ENCODE assay signal across 16 cellular contexts in the genomic region with DNA sequence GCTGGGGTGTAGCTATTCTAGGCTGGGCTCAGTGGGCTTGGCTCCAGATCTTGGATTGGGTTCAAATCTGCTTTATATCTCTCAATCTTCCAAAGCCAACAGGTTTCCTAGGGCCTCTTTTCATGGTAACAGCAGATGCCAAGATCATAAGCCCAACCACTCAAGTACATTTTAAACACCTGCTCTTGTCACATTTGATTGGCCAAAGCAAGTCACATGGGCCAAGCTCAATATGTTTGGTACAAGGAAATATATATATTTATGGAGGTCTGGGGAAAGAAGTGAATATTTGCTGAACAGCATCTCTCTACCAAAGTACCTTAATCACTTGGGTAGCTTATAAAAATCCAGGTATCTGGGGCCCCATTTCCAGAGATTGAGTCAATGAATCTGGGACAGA.
"Had no signal": no experiment of that assay in that cellular context is flagged by ENCODE, and none has a peak within 500 bp of the region (broad histone marks: within the 10 kb centered on the region; RNA-seq: fewer than 3 reads in every experiment).

No MANE protein-coding gene starts in this region.

- ATAC-seq: gastroesophageal sphincter; left ventricle myocardium superior; natural killer cell treated with Interleukin-12 subunit alpha and Interleukin-12 subunit beta and Interleukin-15 and Interleukin-18, amount 100 ng/mL, for 72 hours; right cardiac atrium had no signal

- H3K27ac ChIP-seq: adrenal gland, gastroesophageal sphincter had no signal

- H3K9me3 ChIP-seq: adrenal gland, gastroesophageal sphincter had no signal

- H3K4me1 ChIP-seq: adrenal gland had no signal

- H3K9me3 Mint-ChIP-seq: natural killer cell treated with Interleukin-12 subunit alpha and Interleukin-12 subunit beta and Interleukin-15 and Interleukin-18, amount 100 ng/mL, for 72 hours had no signal

- DNase-seq: activated CD4-positive, alpha-beta T cell treated with anti-CD3 and anti-CD28 coated beads, Interleukin-2, amount 50 U/mL, for 1 hour; activated CD4-positive, CD25-positive, alpha-beta regulatory T cell; activated naive CD4-positive, alpha-beta T cell treated with anti-CD3 and anti-CD28 coated beads, Interleukin-2, amount 50 U/mL, for 16 hours; activated T-cell treated with anti-CD3 and anti-CD28 coated beads for 4 hours; adrenal gland; central memory CD4-positive, alpha-beta T cell; effector memory CD4-positive, alpha-beta T cell; left ventricle myocardium superior; mesenchymal stem cell; nucleus accumbens; right cardiac atrium had no signal

- H3K27me3 Mint-ChIP-seq: natural killer cell treated with Interleukin-12 subunit alpha and Interleukin-12 subunit beta and Interleukin-15 and Interleukin-18, amount 100 ng/mL, for 72 hours; progenitor cell of endocrine pancreas had no signal

- H3K4me3 ChIP-seq: adrenal gland, gastroesophageal sphincter, smooth muscle cell had no signal

- H3K4me2 ChIP-seq: smooth muscle cell had no signal

- H3K27ac Mint-ChIP-seq: natural killer cell treated with Interleukin-12 subunit alpha and Interleukin-12 subunit beta and Interleukin-15 and Interleukin-18, amount 100 ng/mL, for 72 hours; progenitor cell of endocrine pancreas had no signal

- H3K27me3 ChIP-seq: adrenal gland, gastroesophageal sphincter had no signal

- H3K4me3 Mint-ChIP-seq: natural killer cell treated with Interleukin-12 subunit alpha and Interleukin-12 subunit beta and Interleukin-15 and Interleukin-18, amount 100 ng/mL, for 72 hours had no signal

- FAIRE-seq: urothelium cell line had no signal
